20 cellular contexts compared by ENCODE assay signal in genomic region chr5:74231697-74232096, GRCh38.
DNase-seq lines count a peak whose midpoint lies in the region; FAIRE-seq and TF ChIP-seq lines count a peak whose summit lies in the region.
"Had no signal": no experiment of that assay in that cellular context is flagged by ENCODE, and none has a peak within 500 bp of the region (broad histone marks: within the 10 kb centered on the region; RNA-seq: fewer than 3 reads in every experiment).

No MANE protein-coding gene starts in this region.

- H3K4me3 ChIP-seq in ACC112 (ENCODE audit: low read depth, low read length) (no peak overlapping the region), astrocyte (ENCODE audit: insufficient read depth, low read depth, low read length) (no peak overlapping the region)
- H3K4me3 ChIP-seq: esophagus muscularis mucosa, Peyer's patch had no signal

- no peak overlapping the region for H3K4me3 Mint-ChIP-seq in astrocyte (ENCODE audit: unreplicated experiment)
- H3K4me3 Mint-ChIP-seq in CD14-positive monocyte, result no peak overlapping the region
- H3K4me3 Mint-ChIP-seq: activated B cell treated with CpG ODN at 0.5 μM for 24 hours; activated naive CD4-positive, alpha-beta T cell treated with anti-CD3 and anti-CD28 coated beads for 36 hours; activated T-cell treated with anti-CD3 and anti-CD28 coated beads, Interleukin-2, amount 50 U/mL, for 24 hours; natural killer cell treated with Interleukin-12 subunit alpha and Interleukin-12 subunit beta and Interleukin-15 and Interleukin-18, amount 100 ng/mL, for 72 hours; T-helper 2 cell treated with Interferon-gamma antibody and Interleukin-4, amounts not matched to agents 5 μg/mL and 100 μg/mL, for 36 hours had no signal

- no peaks in the 10 kb centered on the region for H3K27me3 ChIP-seq in ACC112 (ENCODE audit: insufficient read depth, low read length)
- H3K27me3 ChIP-seq in astrocyte (ENCODE audit: insufficient read depth, low read length), result no peaks in the 10 kb centered on the region
- H3K27me3 ChIP-seq: esophagus muscularis mucosa, Peyer's patch had no signal

- H3K36me3 ChIP-seq in ACC112 (ENCODE audit: insufficient read depth, low read length) (no peaks in the 10 kb centered on the region), astrocyte (ENCODE audit: insufficient read depth, low read length) (no peaks in the 10 kb centered on the region)
- H3K36me3 ChIP-seq: esophagus muscularis mucosa, Peyer's patch had no signal

- intact Hi-C loops in CD14-positive monocyte (cut with micrococcal nuclease), result no loop called here

- H3K9ac ChIP-seq in astrocyte (ENCODE audit: low read length), result no peak overlapping the region

- no peak overlapping the region for H2AFZ ChIP-seq in ACC112 (ENCODE audit: low read length, unreplicated experiment)
- peak overlapping the region; percentile 11 for H2AFZ ChIP-seq in astrocyte (ENCODE audit: low read depth, low read length)

- peak; percentile 6 for FAIRE-seq in H54 (lab: Jason Lieb, UNC)
- FAIRE-seq in astrocyte (lab: Jason Lieb, UNC), result no peak

- no peaks in the 10 kb centered on the region for H4K20me1 ChIP-seq in astrocyte (ENCODE audit: insufficient read depth, low read length)

- TF ChIP-seq CTCF in astrocyte (IDR thresholded peaks at IDR 0.05; ENCODE audit: insufficient read depth, low read depth, low read length) (no peak), CD14-positive monocyte (IDR thresholded peaks at IDR 0.05) (no peak)

- no peaks in the 10 kb centered on the region for H3K27me3 Mint-ChIP-seq in astrocyte (ENCODE audit: low read depth, unreplicated experiment)
- H3K27me3 Mint-ChIP-seq in CD14-positive monocyte (ENCODE audit: low read depth in 3 of 3), result peaks cover 2 to 7% (median 2%) of the 10 kb centered on the region in 3 donors

- peaks cover 2% of the 10 kb centered on the region for H3K36me3 Mint-ChIP-seq in astrocyte (ENCODE audit: low read depth, unreplicated experiment)
- no peaks in the 10 kb centered on the region for H3K36me3 Mint-ChIP-seq in CD14-positive monocyte
- H3K36me3 Mint-ChIP-seq: natural killer cell treated with Interleukin-12 subunit alpha and Interleukin-12 subunit beta and Interleukin-15 and Interleukin-18, amount 100 ng/mL, for 72 hours had no signal

- no peaks in the 10 kb centered on the region for H3K9me3 ChIP-seq in astrocyte (ENCODE audit: insufficient read depth, low read depth, low read length)
- H3K9me3 ChIP-seq: esophagus muscularis mucosa, Peyer's patch had no signal

- no peak for TF ChIP-seq POLR2A in H54 (IDR thresholded peaks at IDR 0.05; ENCODE audit: low read depth, low read length)

- peak overlapping the region; percentile 47 for H3K4me2 ChIP-seq in astrocyte (ENCODE audit: low read length)

- H3K4me1 ChIP-seq in ACC112 (ENCODE audit: control insufficient read depth, insufficient read depth, low read length, unreplicated experiment) (peaks cover 25% of the 10 kb centered on the region), astrocyte (ENCODE audit: insufficient read depth, low read length) (peaks cover 34% of the 10 kb centered on the region)
- H3K4me1 ChIP-seq: Peyer's patch had no signal

- H3K27ac Mint-ChIP-seq in astrocyte (ENCODE audit: unreplicated experiment), result peak overlapping the region; percentile 91
- H3K27ac Mint-ChIP-seq in CD14-positive monocyte, result no peak overlapping the region
- H3K27ac Mint-ChIP-seq: activated B cell treated with CpG ODN at 0.5 μM for 24 hours; activated naive CD4-positive, alpha-beta T cell treated with anti-CD3 and anti-CD28 coated beads for 36 hours; activated T-cell treated with anti-CD3 and anti-CD28 coated beads, Interleukin-2, amount 50 U/mL, for 24 hours; natural killer cell treated with Interleukin-12 subunit alpha and Interleukin-12 subunit beta and Interleukin-15 and Interleukin-18, amount 100 ng/mL, for 72 hours; T-helper 2 cell treated with Interferon-gamma antibody and Interleukin-4, amounts not matched to agents 5 μg/mL and 100 μg/mL, for 36 hours had no signal

- no peaks in the 10 kb centered on the region for H3K79me2 ChIP-seq in ACC112 (ENCODE audit: control insufficient read depth, insufficient read depth, low read length, unreplicated experiment)
- H3K79me2 ChIP-seq in astrocyte (ENCODE audit: insufficient read depth, low read length), result no peaks in the 10 kb centered on the region

- H3K9me3 Mint-ChIP-seq in astrocyte (ENCODE audit: unreplicated experiment), result no peaks in the 10 kb centered on the region
- peaks cover 0 to 6% (median 2%) of the 10 kb centered on the region in 7 donors for H3K9me3 Mint-ChIP-seq in CD14-positive monocyte
- H3K9me3 Mint-ChIP-seq: activated T-cell treated with anti-CD3 and anti-CD28 coated beads, Interleukin-2, amount 50 U/mL, for 24 hours; natural killer cell treated with Interleukin-12 subunit alpha and Interleukin-12 subunit beta and Interleukin-15 and Interleukin-18, amount 100 ng/mL, for 72 hours; T-helper 2 cell treated with Interferon-gamma antibody and Interleukin-4, amounts not matched to agents 5 μg/mL and 100 μg/mL, for 36 hours had no signal

- H3K4me1 Mint-ChIP-seq in astrocyte (ENCODE audit: low read depth, unreplicated experiment) (peaks cover 48% of the 10 kb centered on the region), CD14-positive monocyte (peaks cover 2% of the 10 kb centered on the region)
- H3K4me1 Mint-ChIP-seq: activated B cell treated with CpG ODN at 0.5 μM for 24 hours had no signal

- DNase-seq in H54 (ENCODE audit: insufficient read length, low spot score) (no peak), astrocyte (ENCODE audit: low read depth) (peak; percentile 36), kidney tubule cell (ENCODE audit: low spot score) (peak; percentile 74), CD14-positive monocyte (ENCODE audit: low spot score) (no peak), NCI-H2171 (lab: John Stamatoyannopoulos, UW) (no peak), DMS114 treated with DMSO at 0.1 percent for 48 hours (lab: John Stamatoyannopoulos, UW; ENCODE audit: unreplicated experiment) (no peak)
- DNase-seq in stimulated activated CD4-positive, alpha-beta T cell treated with anti-CD3 and anti-CD28 coated beads, Interleukin-2, amount 100 ng/mL, for 24 hours, result no peak
- DNase-seq: activated B cell treated with CpG ODN at 0.5 μM for 24 hours; activated T-cell treated with anti-CD3 and anti-CD28 coated beads, Interleukin-2, amount 50 U/mL, for 24 hours; C1 segment of cervical spinal cord; left cardiac atrium; NCI-H1092; NCI-H2029 treated with DMSO at 0.1 percent for 48 hours; NCI-H446; Peyer's patch had no signal

- H3K27ac ChIP-seq in ACC112 (ENCODE audit: low read depth, low read length), result 0 out of 2 replicates have a peak overlapping the region, but pooled peaks have one; percentile 19
- peak overlapping the region; percentile 71 for H3K27ac ChIP-seq in astrocyte (ENCODE audit: low read depth, low read length)
- H3K27ac ChIP-seq: esophagus muscularis mucosa, Peyer's patch had no signal

Comparison
In these comparisons a context has a peak if more than half of its experiments do, and no peak if none do; other contexts are left out.
1. DNase-seq: peak in astrocyte (single experiment) and kidney tubule cell (single experiment); none in H54 (single experiment), CD14-positive monocyte (single experiment), NCI-H2171 (single experiment), DMS114 treated with DMSO at 0.1 percent for 48 hours (single experiment) and stimulated activated CD4-positive, alpha-beta T cell treated with anti-CD3 and anti-CD28 coated beads, Interleukin-2, amount 100 ng/mL, for 24 hours (0 of 2).